ENCODE assay signal across 8 cellular contexts in the genomic region with DNA sequence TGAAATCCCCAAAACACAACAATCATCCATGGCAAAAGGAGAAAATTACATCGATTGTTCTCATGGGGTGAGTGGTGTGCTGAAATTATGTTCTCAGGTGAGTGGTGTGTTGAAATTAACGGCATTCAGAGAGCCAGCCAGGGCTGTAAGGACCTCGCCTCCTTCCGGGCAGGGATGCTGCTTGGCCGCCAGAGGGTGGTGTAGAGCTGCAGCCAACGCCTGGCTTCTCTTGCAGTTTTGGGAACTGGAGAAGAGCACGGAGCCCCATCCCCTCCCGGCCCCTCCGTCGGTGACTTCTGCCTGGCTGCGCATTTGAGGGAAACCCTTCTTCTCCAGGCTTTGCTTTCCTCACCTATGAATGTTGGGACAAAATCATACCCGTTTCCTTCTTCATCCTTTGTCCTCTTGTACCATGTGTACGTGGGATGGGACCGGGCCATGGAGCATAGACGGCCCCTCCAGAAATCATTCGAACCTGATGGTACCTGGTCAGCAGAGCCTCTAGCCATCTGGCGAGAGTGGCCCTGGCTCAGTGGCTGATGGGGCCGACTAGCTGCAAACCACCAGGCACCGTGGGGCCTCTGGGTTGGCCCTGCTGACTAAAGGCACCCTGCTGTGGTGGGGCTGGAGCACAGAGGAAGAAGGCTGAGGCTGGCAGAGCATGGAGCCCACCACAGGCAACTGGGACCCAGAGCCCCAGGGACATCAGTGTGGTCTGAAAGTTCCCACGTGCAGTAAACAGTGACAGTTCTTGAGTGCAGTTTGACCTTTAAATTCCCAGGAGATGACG. TPM values are rescaled to one million over a fixed set of nuclear protein-coding genes. Genes with fewer than 3 reads are reported as not detected.
DNase-seq lines count a peak whose midpoint lies in the region; ATAC-seq and TF ChIP-seq lines count a peak whose summit lies in the region.

No MANE protein-coding gene starts in this region.

- CTCF ChIA-PET in SK-N-SH (lab: Yijun Ruan, JAX), result interaction anchor here (0.6 to 4.5 kb wide), 39 partner anchors 8 to 1398 kb away, joined by 3 to 54 read pairs (median 4); a partner anchor contains a TSS

- H3K4me2 ChIP-seq in SK-N-SH, result no peak overlapping the region

- TF ChIP-seq CTCF in C4-2B (conservative IDR thresholded peaks at IDR 0.05) (peak; percentile 94), SK-N-SH (IDR thresholded peaks at IDR 0.05) (peak; percentile 93), adrenal gland (IDR thresholded peaks at IDR 0.05) (peak; percentile 78 to 95 (median 86)), right atrium auricular region (IDR thresholded peaks at IDR 0.05) (peak; percentile 77 to 91)

- H3F3A ChIP-seq in SK-N-SH (replicated peaks; ENCODE audit: insufficient read depth), result peaks cover 5% of the 10 kb centered on the region

- H3K36me3 ChIP-seq in SK-N-SH (replicated peaks in 1 of 2; ENCODE audit: control insufficient read depth in 1 of 2, insufficient read depth in 2 of 2, low read length in 1 of 2), result peaks cover 3 to 54% of the 10 kb centered on the region in 2 experiments
- H3K36me3 ChIP-seq in adrenal gland (replicated peaks in 1 of 2), result peaks cover 0 to 46% of the 10 kb centered on the region in 2 donors
- peaks cover 34% of the 10 kb centered on the region for H3K36me3 ChIP-seq in right atrium auricular region

- H3K27me3 ChIP-seq in SK-N-SH (ENCODE audit: insufficient read depth) (no peaks in the 10 kb centered on the region), adrenal gland (no peaks in the 10 kb centered on the region), right atrium auricular region (no peaks in the 10 kb centered on the region)

- 58% methylated on average over 20 of the region's 21 CpGs for WGBS in SK-N-SH (ENCODE audit: low lambda C conversion rate)
- WGBS in adrenal gland, 4 donors, result 22 to 51% (median 43%) methylated on average over 10 to 21 of the region's 21 CpGs

- TF ChIP-seq RAD21 in SK-N-SH (IDR thresholded peaks at IDR 0.05; ENCODE audit: low read length), result peak; percentile 83

- H3K9ac ChIP-seq in SK-N-SH, result no peak overlapping the region

- H3K4me1 ChIP-seq in SK-N-SH (ENCODE audit: control insufficient read depth in 1 of 2, insufficient read depth in 2 of 2, low read depth in 1 of 2, low read length in 1 of 2), result no peaks in the 10 kb centered on the region
- peaks cover 0 to 5% of the 10 kb centered on the region in 2 donors for H3K4me1 ChIP-seq in adrenal gland (replicated peaks in 1 of 2)
- peaks cover 0 to 19% of the 10 kb centered on the region in 2 donors for H3K4me1 ChIP-seq in right atrium auricular region

- POLR2A ChIA-PET in SK-N-SH (lab: Yijun Ruan, JAX), result no interaction called here

- H3K9me2 ChIP-seq in SK-N-SH, result no peaks in the 10 kb centered on the region

- H3K27ac ChIP-seq in C4-2B (no peak overlapping the region), SK-N-SH (ENCODE audit: low read depth in 2 of 2, low read length in 1 of 2) (no peak overlapping the region), adrenal gland (no peak overlapping the region), right atrium auricular region (no peak overlapping the region)

- intact Hi-C loops in adrenal gland (cut with DNase I) (loop anchor here (2.0 to 5.0 kb wide), 2 partner anchors 73 to 126 kb away; no protein-coding TSS in a partner anchor), sciatic nerve (cut with DNase I) (loop anchor here (5.0 kb wide), 1 partner anchor 123 kb away; a partner anchor contains a TSS)

- peak overlapping the region in 1 of 2 experiments; percentile 41; a peak in 1 of 4 replicates for H3K4me3 ChIP-seq in SK-N-SH (ENCODE audit: low read depth in 2 of 2, low read length in 1 of 2)
- no peak overlapping the region for H3K4me3 ChIP-seq in adrenal gland
- no peak overlapping the region for H3K4me3 ChIP-seq in right atrium auricular region

- H2AFZ ChIP-seq in SK-N-SH (ENCODE audit: low read depth), result no peak overlapping the region; the same call in 1 of the 2 replicates

- DNase-seq in GM19240 (ENCODE audit: insufficient read length, low spot score), result peak; percentile 63
- peak; percentile 13 for DNase-seq in HS-5 (ENCODE audit: low read depth)
- peak; percentile 89 for DNase-seq in SK-N-SH
- DNase-seq in adrenal gland, result peak; percentile 50 to 82 (median 67)
- DNase-seq in right atrium auricular region (ENCODE audit: low spot score), result peak; percentile 75
- DNase-seq in sciatic nerve (ENCODE audit: low spot score), result peak; percentile 85
- DNase-seq in DMS153 (lab: John Stamatoyannopoulos, UW), result no peak

- no peaks in the 10 kb centered on the region for H3K9me3 ChIP-seq in SK-N-SH
- no peaks in the 10 kb centered on the region for H3K9me3 ChIP-seq in adrenal gland (replicated peaks in 1 of 3)
- H3K9me3 ChIP-seq in right atrium auricular region, result no peaks in the 10 kb centered on the region

- H3K79me2 ChIP-seq in SK-N-SH (ENCODE audit: insufficient read depth), result no peaks in the 10 kb centered on the region

- TF ChIP-seq EP300 in SK-N-SH (IDR thresholded peaks at IDR 0.05; ENCODE audit: borderline replicate concordance in 1 of 2, low read depth in 1 of 2, low read length in 1 of 2), result no peak

- TF ChIP-seq POLR2A in adrenal gland (IDR thresholded peaks at IDR 0.05), result no peak

- H4K20me1 ChIP-seq in SK-N-SH (ENCODE audit: insufficient read depth), result no peaks in the 10 kb centered on the region

- ATAC-seq in sciatic nerve, result peak; percentile 64

TF ChIP-seq in SK-N-SH, 30 proteins besides CTCF, POLR2A, EP300 and RAD21:
- TF ChIP-seq FOXM1 (IDR thresholded peaks at IDR 0.05; ENCODE audit: low read depth), result no peak
- TF ChIP-seq FOXJ3 (CRISPR knock-in tag; IDR thresholded peaks at IDR 0.05), result no peak
- TF ChIP-seq POLR2AphosphoS5 (IDR thresholded peaks at IDR 0.05; ENCODE audit: low read depth, low read length), result no peak
- no peak; the same call in 1 of the 2 replicates for TF ChIP-seq NRF1 (IDR thresholded peaks at IDR 0.05; ENCODE audit: low read depth, low read length)
- TF ChIP-seq MEF2A (IDR thresholded peaks at IDR 0.05; ENCODE audit: borderline replicate concordance, low read depth), result no peak
- TF ChIP-seq, protein P1, sequence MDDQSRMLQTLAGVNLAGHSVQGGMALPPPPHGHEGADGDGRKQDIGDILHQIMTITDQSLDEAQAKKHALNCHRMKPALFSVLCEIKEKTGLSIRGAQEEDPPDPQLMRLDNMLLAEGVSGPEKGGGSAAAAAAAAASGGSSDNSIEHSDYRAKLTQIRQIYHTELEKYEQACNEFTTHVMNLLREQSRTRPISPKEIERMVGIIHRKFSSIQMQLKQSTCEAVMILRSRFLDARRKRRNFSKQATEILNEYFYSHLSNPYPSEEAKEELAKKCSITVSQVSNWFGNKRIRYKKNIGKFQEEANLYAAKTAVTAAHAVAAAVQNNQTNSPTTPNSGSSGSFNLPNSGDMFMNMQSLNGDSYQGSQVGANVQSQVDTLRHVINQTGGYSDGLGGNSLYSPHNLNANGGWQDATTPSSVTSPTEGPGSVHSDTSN (IDR thresholded peaks at IDR 0.05), result no peak
- TF ChIP-seq ELF1 (IDR thresholded peaks at IDR 0.05), result 0 out of 2 replicates have a peak, but pooled peaks have one; percentile 15
- TF ChIP-seq SIN3A (IDR thresholded peaks at IDR 0.05; ENCODE audit: borderline replicate concordance, low read depth, low read length), result no peak
- TF ChIP-seq SMC3 (IDR thresholded peaks at IDR 0.05; ENCODE audit: low read depth, low read length), result peak; percentile 89
- TF ChIP-seq, protein P2, sequence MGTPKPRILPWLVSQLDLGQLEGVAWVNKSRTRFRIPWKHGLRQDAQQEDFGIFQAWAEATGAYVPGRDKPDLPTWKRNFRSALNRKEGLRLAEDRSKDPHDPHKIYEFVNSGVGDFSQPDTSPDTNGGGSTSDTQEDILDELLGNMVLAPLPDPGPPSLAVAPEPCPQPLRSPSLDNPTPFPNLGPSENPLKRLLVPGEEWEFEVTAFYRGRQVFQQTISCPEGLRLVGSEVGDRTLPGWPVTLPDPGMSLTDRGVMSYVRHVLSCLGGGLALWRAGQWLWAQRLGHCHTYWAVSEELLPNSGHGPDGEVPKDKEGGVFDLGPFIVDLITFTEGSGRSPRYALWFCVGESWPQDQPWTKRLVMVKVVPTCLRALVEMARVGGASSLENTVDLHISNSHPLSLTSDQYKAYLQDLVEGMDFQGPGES (IDR thresholded peaks at IDR 0.05; ENCODE audit: low read depth, low read length), result no peak
- TF ChIP-seq MXI1 (IDR thresholded peaks at IDR 0.05; ENCODE audit: low read depth, low read length), result no peak
- no peak for TF ChIP-seq GATA2 (CRISPR knock-in tag; IDR thresholded peaks at IDR 0.05)

RNA-seq across cellular contexts. Expression of a gene that starts 28.4 kb away (rescaled TPM):
- polyA plus RNA-seq in SK-N-SH (2012; rRNA removed) (6.0 and 6.9 TPM in 2 replicates), adrenal gland (10 to 100 TPM in 1 of 3 donors, 1 to 10 TPM in 2; 6.0 to 12.9 (median 9.9) TPM)
- 3.8 and 4.9 TPM in 2 replicates for polyA plus RNA-seq in SK-N-SH (2012; cell fraction: cytosol; rRNA removed)
- polyA plus RNA-seq in SK-N-SH (2012; cell fraction: nucleus; rRNA removed), result 18.9 and 20.0 TPM in 2 replicates
- total RNA-seq in adrenal gland (10 to 100 TPM; 10.5 to 26.2 (median 14.9) TPM), right atrium auricular region (10 to 100 TPM; 10.5 to 11.4 TPM), sciatic nerve (28.1 TPM)

RNA-seq across cellular contexts. Expression of a gene that starts 28.4 kb away (rescaled TPM):
- 7.0 and 8.4 TPM in 2 replicates for polyA plus RNA-seq in SK-N-SH (2012; rRNA removed)
- 6.3 and 6.4 TPM in 2 replicates for polyA plus RNA-seq in SK-N-SH (2012; cell fraction: cytosol; rRNA removed)
- 30.2 and 33.9 TPM in 2 replicates for polyA plus RNA-seq in SK-N-SH (2012; cell fraction: nucleus; rRNA removed)
- total RNA-seq in adrenal gland, result 10 to 100 TPM; 24.3 to 44.2 (median 26.3) TPM
- polyA plus RNA-seq in adrenal gland, result 10 to 100 TPM; 10.4 to 29.4 (median 27.3) TPM
- 10 to 100 TPM; 66.9 to 68.8 TPM for total RNA-seq in right atrium auricular region
- total RNA-seq in sciatic nerve, result 27.8 TPM
